ENCODE assay signal across 10 cellular contexts in the genomic region with DNA sequence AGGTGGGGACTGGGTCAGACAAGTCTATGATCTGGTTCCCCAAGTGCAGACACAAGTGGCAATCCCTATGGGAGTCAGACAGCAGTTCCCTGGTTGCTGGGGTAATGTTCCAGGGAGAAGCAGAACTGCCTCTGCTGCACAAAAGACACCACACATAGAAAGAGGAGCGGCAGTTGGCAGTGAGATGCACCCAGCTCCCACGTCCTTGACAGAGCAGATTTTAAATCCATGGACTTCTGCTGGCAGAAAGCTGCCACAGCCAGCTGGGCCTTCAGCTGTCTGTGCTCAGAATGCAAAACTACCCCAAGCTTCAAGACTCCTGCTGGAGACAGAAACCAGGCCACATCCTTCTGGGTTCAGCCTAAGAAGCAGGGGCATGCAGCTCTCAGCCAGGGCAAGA.
DNase-seq lines count a peak whose midpoint lies in the region; ATAC-seq and TF ChIP-seq lines count a peak whose summit lies in the region.
"Had no signal": no experiment of that assay in that cellular context is flagged by ENCODE, and none has a peak within 500 bp of the region (broad histone marks: within the 10 kb centered on the region; RNA-seq: fewer than 3 reads in every experiment).

No MANE protein-coding gene starts in this region.

- 42% methylated on average over 2 of the region's 2 CpGs; no CpG with 5 or more reads in 1 of the 2 donors for WGBS in testis, 2 donors
- WGBS in lower leg skin, 2 donors = 41 to 78% methylated on average over 2 of the region's 2 CpGs

- ATAC-seq in GM18505 (IDR thresholded peaks at IDR 0.05; ENCODE audit: unreplicated experiment) = no peak

- no peaks in the 10 kb centered on the region for H3K9me3 ChIP-seq in testis

- intact Hi-C loops in testis (cut with DNase I; ENCODE audit: low total_unique reads) (no loop called here), lower leg skin (cut with DNase I; ENCODE audit: low total_unique reads) (no loop called here)

- H3K27me3 ChIP-seq in testis = no peaks in the 10 kb centered on the region

- DNase-seq in anterior cingulate cortex (lab: John Stamatoyannopoulos, UW) = peak in 49 of 58 donors; percentile 2 to 73 (median 38)
- peak; percentile 18 for DNase-seq in inferior parietal cortex (ENCODE audit: extremely low spot score)
- DNase-seq in pons (ENCODE audit: low spot score) = peak; percentile 38
- peak; percentile 58 for DNase-seq in testis
- DNase-seq in CD1c-positive myeloid dendritic cell (ENCODE audit: extremely low spot score) = no peak
- no peak for DNase-seq in lower leg skin (ENCODE audit: low spot score in 2 of 2)
- DNase-seq: DMS53, HCEC 1CT, HFFc6 had no signal

- TF ChIP-seq CTCF in testis (IDR thresholded peaks at IDR 0.05) (no peak), lower leg skin (IDR thresholded peaks at IDR 0.05) (no peak)

- no peak for TF ChIP-seq POLR2A in testis (IDR thresholded peaks at IDR 0.05)
- no peak for TF ChIP-seq POLR2A in lower leg skin (IDR thresholded peaks at IDR 0.05)
- TF ChIP-seq POLR2A in GM18505 (IDR thresholded peaks at IDR 0.05; ENCODE audit: borderline replicate concordance, extremely low read depth, insufficient read depth, insufficient read length) = no peak

- H3K4me3 ChIP-seq in testis = no peak overlapping the region
- no peak overlapping the region for H3K4me3 ChIP-seq in lower leg skin (ENCODE audit: low read depth, poor library complexity, severe bottlenecking)

- no peaks in the 10 kb centered on the region for H3K36me3 ChIP-seq in testis (ENCODE audit: low read depth, missing control alignments)

- H3K27ac ChIP-seq in testis = no peak overlapping the region

- no peaks in the 10 kb centered on the region for H3K4me1 ChIP-seq in testis

Comparison
In these comparisons a context has a peak if more than half of its experiments do, and no peak if none do; other contexts are left out.
1. DNase-seq: peak in anterior cingulate cortex (49 of 58), inferior parietal cortex (single experiment), pons (single experiment) and testis (single experiment); none in CD1c-positive myeloid dendritic cell (single experiment) and lower leg skin (0 of 2).